In genomic region chrX:64975989-64976672, GRCh38 we compare ENCODE assay signal across 8 cellular contexts.
DNase-seq lines count a peak whose midpoint lies in the region; ATAC-seq lines count a peak whose summit lies in the region.

Gene ZC4H2 (minus strand): TSS chrX:64976450. CDS start chrX:64976377, 73 bp downstream.

- no peaks in the 10 kb centered on the region for H3K4me1 ChIP-seq in effector memory CD4-positive, alpha-beta T cell (ENCODE audit: control insufficient read depth, insufficient read depth, low read length, poor library complexity, severe bottlenecking)

- peak within 1 kb of the TSS; percentile 25 for H3K27ac ChIP-seq in effector memory CD4-positive, alpha-beta T cell (ENCODE audit: insufficient read depth, low read length, poor library complexity, severe bottlenecking)

- H3K36me3 ChIP-seq in effector memory CD4-positive, alpha-beta T cell (ENCODE audit: control insufficient read depth, insufficient read depth, low read length): no peaks in the 10 kb centered on the region

- H3K4me3 ChIP-seq in effector memory CD4-positive, alpha-beta T cell (ENCODE audit: insufficient read depth, low read depth, low read length, poor library complexity, severe bottlenecking): peak within 1 kb of the TSS; percentile 67

- DNase-seq in NCI-H510A treated with DMSO at 0.1 percent for 48 hours (lab: John Stamatoyannopoulos, UW) (peak; percentile 47), medulla oblongata (ENCODE audit: extremely low spot score) (peak; percentile 85), NCI-H2107 treated with DMSO at 0.1 percent for 48 hours (lab: John Stamatoyannopoulos, UW; ENCODE audit: unreplicated experiment) (no peak)
- DNase-seq in activated CD8-positive, alpha-beta memory T cell treated with anti-CD3 and anti-CD28 coated beads for 1 hour (ENCODE audit: extremely low read depth in 1 of 2, low read depth in 1 of 2): peak; percentile 38 to 40
- peak; percentile 36 to 47 (median 41) for DNase-seq in effector memory CD4-positive, alpha-beta T cell
- peak; percentile 27 to 35 (median 34) for DNase-seq in stimulated activated CD4-positive, alpha-beta T cell treated with anti-CD3 and anti-CD28 coated beads, TNF-alpha, amount 100 ng/mL, for 4 hours (ENCODE audit: low read depth in 3 of 3)

- no peaks in the 10 kb centered on the region for H3K9me3 ChIP-seq in effector memory CD4-positive, alpha-beta T cell (ENCODE audit: control insufficient read depth, low read length)

- ATAC-seq in GM18502 (IDR thresholded peaks at IDR 0.05; ENCODE audit: poor library complexity, unreplicated experiment) (peak; percentile 99), HG02885 (IDR thresholded peaks at IDR 0.05; ENCODE audit: poor library complexity, unreplicated experiment) (peak; percentile 99)

- no peaks in the 10 kb centered on the region for H3K27me3 ChIP-seq in effector memory CD4-positive, alpha-beta T cell (replicated peaks; ENCODE audit: control insufficient read depth, insufficient read depth, low read length, poor library complexity, severe bottlenecking)
